In the genomic region with DNA sequence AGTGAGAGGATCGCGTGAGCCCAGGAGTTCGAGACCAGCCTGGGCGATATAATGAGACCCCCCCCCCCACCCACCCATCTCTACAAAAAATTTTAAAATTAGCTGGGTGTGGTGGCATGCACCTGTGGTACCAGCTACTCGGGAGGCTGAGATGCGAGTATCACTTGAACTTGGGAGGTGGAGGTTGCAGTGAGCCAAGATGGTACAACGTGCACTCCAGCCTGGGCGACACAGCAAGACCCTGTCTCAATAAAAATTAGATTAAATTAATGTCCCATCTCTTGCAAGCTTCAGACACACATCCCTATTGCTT, we compare ENCODE assay signal across 8 cellular contexts. TPM values are rescaled to one million over a fixed set of nuclear protein-coding genes. Genes with fewer than 3 reads are reported as not detected.
DNase-seq lines count a peak whose midpoint lies in the region; TF ChIP-seq lines count a peak whose summit lies in the region.

No MANE protein-coding gene starts in this region.

- H3K18ac ChIP-seq in mesenchymal stem cell (ENCODE audit: low read depth in 1 of 2, low read length in 2 of 2): no peak overlapping the region

- POLR2A ChIA-PET in activated CD4-positive, alpha-beta T cell treated with anti-CD3 and anti-CD28 coated beads, Interleukin-2, amount 10 ng/mL, durations not matched to agents 7 days and 5 days (lab: Charles Lee): no interaction called here
- POLR2A ChIA-PET in MCF 10A (lab: Yijun Ruan, JAX): interaction anchor here (0.7 to 1.8 kb wide), 11 partner anchors 8 to 220 kb away, joined by 3 to 6 read pairs (median 3); partner anchors contain the start of gene USP6NL
- POLR2A ChIA-PET in CD8-positive, alpha-beta memory T cell (lab: Charles Lee): interaction anchor here (0.6 kb wide), 1 partner anchor 91 kb away, joined by 3 read pairs; no protein-coding TSS in a partner anchor

- H3K27ac ChIP-seq in mesenchymal stem cell (ENCODE audit: low read length, poor library complexity, severe bottlenecking): no peak overlapping the region
- H3K27ac ChIP-seq in transverse colon: peak overlapping the region; percentile 55 to 81 (median 80)
- H3K27ac ChIP-seq in CD8-positive, alpha-beta memory T cell (ENCODE audit: low read depth, low read length): no peak overlapping the region

- H2AK5ac ChIP-seq in mesenchymal stem cell (ENCODE audit: low read length, severe bottlenecking): no peak overlapping the region

- no peak overlapping the region for H2BK120ac ChIP-seq in mesenchymal stem cell (ENCODE audit: low read depth, low read length)

- peaks cover 6% of the 10 kb centered on the region for H3K4me1 ChIP-seq in mesenchymal stem cell (ENCODE audit: control insufficient read depth, insufficient read depth, low read depth, low read length)
- H3K4me1 ChIP-seq in transverse colon: peaks cover 0 to 22% (median 5%) of the 10 kb centered on the region in 4 donors
- peaks cover 4% of the 10 kb centered on the region for H3K4me1 ChIP-seq in CD8-positive, alpha-beta memory T cell (ENCODE audit: insufficient read depth, low read length)

- TF ChIP-seq CTCF in MCF 10A (IDR thresholded peaks at IDR 0.05; ENCODE audit: unreplicated experiment): no peak
- no peak for TF ChIP-seq CTCF in transverse colon (IDR thresholded peaks at IDR 0.05)

- H3K27me3 ChIP-seq in mesenchymal stem cell (ENCODE audit: control insufficient read depth in 1 of 2, insufficient read depth in 1 of 2, low read length in 2 of 2): peaks cover 0 to 22% of the 10 kb centered on the region in 2 experiments
- peaks cover 28% of the 10 kb centered on the region for H3K27me3 ChIP-seq in transverse colon
- H3K27me3 ChIP-seq in CD8-positive, alpha-beta memory T cell (ENCODE audit: insufficient read depth, low read length, poor library complexity, severe bottlenecking): no peaks in the 10 kb centered on the region

- no peak overlapping the region for H3K14ac ChIP-seq in mesenchymal stem cell (ENCODE audit: low read length in 2 of 2)

- peak overlapping the region; percentile 72 for H4K8ac ChIP-seq in mesenchymal stem cell (ENCODE audit: low read length)

- no peak for TF ChIP-seq EP300 in transverse colon (IDR thresholded peaks at IDR 0.05; ENCODE audit: low read depth)

- WGBS in mesenchymal stem cell: 70% methylated on average over 3 of the region's 8 CpGs
- WGBS in transverse colon (ENCODE audit: low coverage in 1 of 2), 2 donors: 52 to 70% methylated on average over 4 to 8 of the region's 8 CpGs

- no peaks in the 10 kb centered on the region for H3K9me3 ChIP-seq in mesenchymal stem cell (ENCODE audit: control insufficient read depth, low read length)
- no peaks in the 10 kb centered on the region for H3K9me3 ChIP-seq in transverse colon
- no peaks in the 10 kb centered on the region for H3K9me3 ChIP-seq in CD8-positive, alpha-beta memory T cell (ENCODE audit: low read length)

- intact Hi-C loops in MCF 10A (cut with micrococcal nuclease): loop anchor here (5.0 kb wide), 1 partner anchor 35 kb away; no protein-coding TSS in a partner anchor
- intact Hi-C loops in transverse colon (cut with DNase I; ENCODE audit: low total_unique reads): no loop called here

- H2BK12ac ChIP-seq in mesenchymal stem cell (ENCODE audit: low read length in 2 of 2): no peak overlapping the region

- in situ Hi-C loops in transverse colon (cut with MboI; ENCODE audit: low pct_ligation_motif_present in 1 of 4, low pct_unique_long_range_greater_than_20kb in 1 of 4, low sequenced_read_pairs in 3 of 4): no loop called here

- no peak overlapping the region for H2BK15ac ChIP-seq in mesenchymal stem cell (ENCODE audit: low read depth, poor library complexity, severe bottlenecking)

- H3K36me3 ChIP-seq in mesenchymal stem cell (ENCODE audit: control insufficient read depth in 1 of 2, insufficient read depth in 2 of 2, low read depth in 1 of 2, low read length in 2 of 2): no peaks in the 10 kb centered on the region
- H3K36me3 ChIP-seq in transverse colon: no peaks in the 10 kb centered on the region
- H3K36me3 ChIP-seq in CD8-positive, alpha-beta memory T cell (ENCODE audit: insufficient read depth, low read length): no peaks in the 10 kb centered on the region

- H3K23ac ChIP-seq in mesenchymal stem cell (ENCODE audit: low read length in 2 of 2): no peak overlapping the region

- H2AFZ ChIP-seq in mesenchymal stem cell (ENCODE audit: low read depth, low read length): peak overlapping the region; percentile 48

- BruUV-seq in MCF 10A (replicated peaks; lab: Mats Ljungman, UMichigan): no TSS peak

- peak overlapping the region; percentile 46 for H3K4me3 Mint-ChIP-seq in activated CD4-positive, alpha-beta T cell treated with anti-CD3 and anti-CD28 coated beads, Interleukin-2, amount 10 ng/mL, durations not matched to agents 7 days and 5 days
- peak overlapping the region; percentile 93 for H3K4me3 Mint-ChIP-seq in MCF 10A (ENCODE audit: unreplicated experiment)
- H3K4me3 Mint-ChIP-seq in CD8-positive, alpha-beta memory T cell: no peak overlapping the region

- no peak overlapping the region for H2BK5ac ChIP-seq in mesenchymal stem cell (ENCODE audit: low read depth, low read length, poor library complexity, severe bottlenecking)

- H3K9ac ChIP-seq in mesenchymal stem cell (ENCODE audit: low read length): peak overlapping the region; percentile 77

- DNase-seq in activated CD4-positive, alpha-beta T cell treated with anti-CD3 and anti-CD28 coated beads, Interleukin-2, amount 10 ng/mL, durations not matched to agents 7 days and 5 days: no peak
- no peak for DNase-seq in activated CD4-positive, alpha-beta T cell treated with anti-CD3 and anti-CD28 coated beads, Interleukin-2, amount 50 U/mL, for 48 hours
- no peak for DNase-seq in MCF 10A (ENCODE audit: unreplicated experiment)
- DNase-seq in mesenchymal stem cell: no peak
- no peak for DNase-seq in transverse colon
- no peak for DNase-seq in CD8-positive, alpha-beta memory T cell
- no peak for DNase-seq in NCI-H187 (lab: John Stamatoyannopoulos, UW)
- DNase-seq in NCI-H2171 treated with DMSO at 0.1 percent for 48 hours (lab: John Stamatoyannopoulos, UW): no peak

- H3K4me1 Mint-ChIP-seq in activated CD4-positive, alpha-beta T cell treated with anti-CD3 and anti-CD28 coated beads, Interleukin-2, amount 10 ng/mL, durations not matched to agents 7 days and 5 days: peaks cover 16% of the 10 kb centered on the region
- H3K4me1 Mint-ChIP-seq in MCF 10A (ENCODE audit: insufficient read depth, unreplicated experiment): peaks cover 38% of the 10 kb centered on the region
- H3K4me1 Mint-ChIP-seq in CD8-positive, alpha-beta memory T cell: peaks cover 4 to 18% (median 15%) of the 10 kb centered on the region in 3 donors

- no peak overlapping the region for H3K27ac Mint-ChIP-seq in activated CD4-positive, alpha-beta T cell treated with anti-CD3 and anti-CD28 coated beads, Interleukin-2, amount 10 ng/mL, durations not matched to agents 7 days and 5 days
- H3K27ac Mint-ChIP-seq in MCF 10A (ENCODE audit: low read depth, unreplicated experiment): no peak overlapping the region
- no peak overlapping the region for H3K27ac Mint-ChIP-seq in CD8-positive, alpha-beta memory T cell

- CTCF ChIA-PET in activated CD4-positive, alpha-beta T cell treated with anti-CD3 and anti-CD28 coated beads, Interleukin-2, amount 10 ng/mL, durations not matched to agents 7 days and 5 days (lab: Charles Lee): no interaction called here
- CTCF ChIA-PET in MCF 10A (lab: Yijun Ruan, JAX): interaction anchor here (0.5 to 1.0 kb wide), 4 partner anchors 9 to 41 kb away, joined by 3 read pairs; no protein-coding TSS in a partner anchor
- CTCF ChIA-PET in CD8-positive, alpha-beta memory T cell (lab: Charles Lee): no interaction called here

- H3K4ac ChIP-seq in mesenchymal stem cell (ENCODE audit: low read depth in 1 of 2, low read length in 2 of 2): peak overlapping the region in 1 of 2 experiments; percentile 71

- H3K9me3 Mint-ChIP-seq in activated CD4-positive, alpha-beta T cell treated with anti-CD3 and anti-CD28 coated beads, Interleukin-2, amount 10 ng/mL, durations not matched to agents 7 days and 5 days: no peaks in the 10 kb centered on the region
- no peaks in the 10 kb centered on the region for H3K9me3 Mint-ChIP-seq in MCF 10A (ENCODE audit: unreplicated experiment)
- peaks cover 0 to 5% (median 0%) of the 10 kb centered on the region in 5 donors for H3K9me3 Mint-ChIP-seq in CD8-positive, alpha-beta memory T cell

- peak overlapping the region; percentile 91 for H3K4me2 ChIP-seq in mesenchymal stem cell (ENCODE audit: low read length, poor library complexity, severe bottlenecking)

- no peak for TF ChIP-seq POLR2A in transverse colon (IDR thresholded peaks at IDR 0.05)

- H3K36me3 Mint-ChIP-seq in activated CD4-positive, alpha-beta T cell treated with anti-CD3 and anti-CD28 coated beads, Interleukin-2, amount 10 ng/mL, durations not matched to agents 7 days and 5 days (ENCODE audit: low read depth): no peaks in the 10 kb centered on the region
- H3K36me3 Mint-ChIP-seq in MCF 10A (ENCODE audit: insufficient read depth, unreplicated experiment): peaks cover 6% of the 10 kb centered on the region
- peaks cover 0 to 2% (median 0%) of the 10 kb centered on the region in 3 donors for H3K36me3 Mint-ChIP-seq in CD8-positive, alpha-beta memory T cell

- H3K79me1 ChIP-seq in mesenchymal stem cell (replicated peaks; ENCODE audit: low read length, poor library complexity, severe bottlenecking): peaks cover 12% of the 10 kb centered on the region

- H3K27me3 Mint-ChIP-seq in activated CD4-positive, alpha-beta T cell treated with anti-CD3 and anti-CD28 coated beads, Interleukin-2, amount 10 ng/mL, durations not matched to agents 7 days and 5 days: peaks cover 53% of the 10 kb centered on the region
- no peaks in the 10 kb centered on the region for H3K27me3 Mint-ChIP-seq in MCF 10A (ENCODE audit: insufficient read depth, unreplicated experiment)
- H3K27me3 Mint-ChIP-seq in CD8-positive, alpha-beta memory T cell: peaks cover 32 to 56% of the 10 kb centered on the region in 2 donors

- peak overlapping the region; percentile 81 to 97 for H3K4me3 ChIP-seq in mesenchymal stem cell (ENCODE audit: insufficient read depth in 1 of 2, low read depth in 1 of 2, low read length in 2 of 2)
- H3K4me3 ChIP-seq in transverse colon: peak overlapping the region; percentile 70 to 86 (median 78)
- H3K4me3 ChIP-seq in CD8-positive, alpha-beta memory T cell (ENCODE audit: low read length): no peak overlapping the region

- no peak overlapping the region for H4K91ac ChIP-seq in mesenchymal stem cell (ENCODE audit: low read length)

RNA-seq across cellular contexts. Expression of gene PROSER2, which starts 0.4 kb away (rescaled TPM):
- total RNA-seq in activated CD4-positive, alpha-beta T cell treated with anti-CD3 and anti-CD28 coated beads, Interleukin-2, amount 10 ng/mL, durations not matched to agents 7 days and 5 days: under 1 TPM; 0.27 to 0.31 TPM
- 29.2 and 58.0 TPM in 2 replicates for total RNA-seq in MCF 10A (2022)
- 1.7 TPM for polyA plus RNA-seq in mesenchymal stem cell (2013, experiment 1 of 2)
- 2.0 TPM for polyA plus RNA-seq in mesenchymal stem cell (2013, experiment 2 of 2)
- total RNA-seq in transverse colon: 10 to 100 TPM in 1 of 4 donors, 1 to 10 TPM in 3; 4.2 to 29.2 (median 6.9) TPM
- 1 to 10 TPM; 1.5 to 2.4 TPM for total RNA-seq in CD8-positive, alpha-beta memory T cell
- polyA plus RNA-seq in CD8-positive, alpha-beta memory T cell: 1.7 TPM

Comparison
In these comparisons a context has a peak if more than half of its experiments do, and no peak if none do; other contexts are left out.
1. H3K4me3 Mint-ChIP-seq: peak in activated CD4-positive, alpha-beta T cell treated with anti-CD3 and anti-CD28 coated beads, Interleukin-2, amount 10 ng/mL, durations not matched to agents 7 days and 5 days (single experiment) and MCF 10A (single experiment); none in CD8-positive, alpha-beta memory T cell (0 of 7).
2. H3K27ac ChIP-seq: peak in transverse colon (4 of 4); none in mesenchymal stem cell (single experiment) and CD8-positive, alpha-beta memory T cell (single experiment).